ENCODE assay signal across 28 cellular contexts in genomic region chr5:109614316-109614715, GRCh38.
DNase-seq lines count a peak whose midpoint lies in the region; ATAC-seq and TF ChIP-seq lines count a peak whose summit lies in the region.
"Had no signal": no experiment of that assay in that cellular context is flagged by ENCODE, and none has a peak within 500 bp of the region (broad histone marks: within the 10 kb centered on the region; RNA-seq: fewer than 3 reads in every experiment).

No MANE protein-coding gene starts in this region.

- peak; percentile 3 for DNase-seq in NCI-H1694 treated with DMSO at 0.1 percent for 48 hours (lab: John Stamatoyannopoulos, UW)
- DNase-seq in dorsolateral prefrontal cortex: peak in 1 of 10 donors; percentile 30
- DNase-seq in superior temporal gyrus (ENCODE audit: extremely low spot score): peak; percentile 28
- DNase-seq in ACHN: no peak
- no peak for DNase-seq in Right ventricle myocardium superior
- no peak for DNase-seq in esophagus squamous epithelium (lab: John Stamatoyannopoulos, UW)
- DNase-seq: AML-193; CD4-positive, alpha-beta memory T cell; COR-L47; DMS53; H9; IMR-90; KG1; MM.1S; NCI-H1048; NCI-H1417; NCI-H187; NCI-H2171 treated with DMSO at 0.1 percent for 48 hours; NCI-H345; NCI-H524 treated with DMSO at 0.1 percent for 48 hours; NCI-H774; NK-92 treated with Interleukin-12 subunit alpha and Interleukin-12 subunit beta, amount 100 ng/mL, for 24 hours; PC-3; SJCRH30 had no signal

- no peak for TF ChIP-seq POLR2A in esophagus squamous epithelium (IDR thresholded peaks at IDR 0.05)

- no peak for TF ChIP-seq CTCF in dorsolateral prefrontal cortex (IDR thresholded peaks at IDR 0.05 in 54 of 56, conservative IDR thresholded peaks at IDR 0.05 in 2 of 56; ENCODE audit: low read depth in 1 of 56, partially characterized antibody in 56 of 56)
- TF ChIP-seq CTCF in esophagus squamous epithelium (IDR thresholded peaks at IDR 0.05): no peak

- in situ Hi-C loops in ACHN (cut with HindIII; ENCODE audit: low pct_ligation_motif_present, low pct_unique_long_range_greater_than_20kb, low sequenced_read_pairs): no loop called here

- no peaks in the 10 kb centered on the region for H3K36me3 ChIP-seq in esophagus squamous epithelium
- H3K36me3 ChIP-seq: BLaER1 treated with 17β-estradiol and CSF1 and Interleukin-3, amounts not matched to agents 10 nM and 100 nM; SJCRH30 had no signal

- H3K4me1 ChIP-seq in esophagus squamous epithelium: no peaks in the 10 kb centered on the region
- H3K4me1 ChIP-seq: BLaER1 treated with 17β-estradiol and CSF1 and Interleukin-3, amounts not matched to agents 10 nM and 100 nM had no signal

- 63 to 79% methylated on average over 4 of the region's 4 CpGs for WGBS in esophagus squamous epithelium, 2 donors

- no peak overlapping the region for H3K4me3 ChIP-seq in dorsolateral prefrontal cortex
- no peak overlapping the region for H3K4me3 ChIP-seq in esophagus squamous epithelium
- H3K4me3 ChIP-seq: BLaER1 treated with 17β-estradiol and CSF1 and Interleukin-3, amounts not matched to agents 10 nM and 100 nM; GM23338; SJCRH30 had no signal

- no peaks in the 10 kb centered on the region for H3K27me3 ChIP-seq in dorsolateral prefrontal cortex
- H3K27me3 ChIP-seq in esophagus squamous epithelium: no peaks in the 10 kb centered on the region
- H3K27me3 ChIP-seq: BLaER1 treated with 17β-estradiol and CSF1 and Interleukin-3, amounts not matched to agents 10 nM and 100 nM; SJCRH30 had no signal

- intact Hi-C loops in dorsolateral prefrontal cortex (cut with DNase I): loop anchor here in 1 of 2 donors (5.0 kb wide), 1 partner anchor 73 kb away; the partner anchor contains the start of gene MAN2A1
- intact Hi-C loops in Right ventricle myocardium superior (cut with DNase I): no loop called here
- intact Hi-C loops in esophagus squamous epithelium (cut with DNase I): no loop called here

- H3K9me3 ChIP-seq in esophagus squamous epithelium: no peaks in the 10 kb centered on the region
- H3K9me3 ChIP-seq: BLaER1 treated with 17β-estradiol and CSF1 and Interleukin-3, amounts not matched to agents 10 nM and 100 nM; SJCRH30 had no signal

- ATAC-seq in Right ventricle myocardium superior (ENCODE audit: poor library complexity): no peak
- ATAC-seq: GM23338, PC-3, SK-N-SH treated with all-trans-retinoic acid at 6 μM for 48 hours had no signal

- peak overlapping the region; percentile 99 for H3K27ac ChIP-seq in angular gyrus (ENCODE audit: low read depth, low read length)
- H3K27ac ChIP-seq in dorsolateral prefrontal cortex: peak overlapping the region; percentile 50 to 100 (median 97)
- no peak overlapping the region for H3K27ac ChIP-seq in esophagus squamous epithelium
- H3K27ac ChIP-seq: BLaER1 treated with 17β-estradiol and CSF1 and Interleukin-3, amounts not matched to agents 10 nM and 100 nM; SJCRH30 had no signal

Comparison
In these comparisons a context has a peak if more than half of its experiments do, and no peak if none do; other contexts are left out.
1. DNase-seq: peak in NCI-H1694 treated with DMSO at 0.1 percent for 48 hours (single experiment) and superior temporal gyrus (single experiment); none in ACHN (single experiment), Right ventricle myocardium superior (single experiment) and esophagus squamous epithelium (single experiment).
2. H3K27ac ChIP-seq: peak in angular gyrus (single experiment) and dorsolateral prefrontal cortex (59 of 59); none in esophagus squamous epithelium (0 of 4).